8 cellular contexts compared by ENCODE assay signal in the genomic region with DNA sequence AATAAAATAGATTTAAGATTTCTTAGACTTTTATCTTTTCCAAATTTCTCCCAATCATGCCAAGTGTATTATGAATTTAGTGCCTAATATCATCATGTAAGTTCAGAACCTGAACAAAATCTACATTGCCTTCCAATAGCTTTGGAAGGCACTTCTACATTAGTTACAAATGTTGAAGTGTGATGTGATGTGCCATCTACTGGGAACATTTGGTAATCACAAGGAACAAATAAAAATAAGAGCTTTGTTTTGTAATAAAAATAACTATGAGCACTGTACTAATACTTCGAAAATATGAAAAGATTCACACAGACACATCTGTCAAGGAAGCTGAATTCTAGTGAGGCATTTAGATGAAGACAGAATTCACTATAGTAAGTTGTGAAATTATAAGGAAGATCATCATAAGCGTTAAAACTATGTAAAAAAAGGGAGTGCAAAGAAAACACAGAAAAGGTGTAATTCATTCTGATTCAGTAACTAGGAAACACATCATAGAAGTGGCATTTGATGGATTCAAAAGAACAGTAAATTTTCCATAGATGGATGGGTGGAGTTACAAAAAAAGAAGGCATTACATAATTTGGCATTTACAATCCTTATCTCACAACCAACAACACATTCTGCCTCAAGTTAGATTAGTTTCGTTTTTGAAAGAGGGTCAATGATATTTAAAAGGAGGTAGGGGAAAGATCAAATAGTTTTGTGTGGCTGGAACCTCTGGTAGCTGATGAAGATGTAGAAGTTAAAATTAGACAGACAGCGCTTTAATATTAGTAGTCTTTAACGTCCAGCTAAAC.
DNase-seq lines count a peak whose midpoint lies in the region; ATAC-seq, FAIRE-seq and TF ChIP-seq lines count a peak whose summit lies in the region.

No MANE protein-coding gene starts in this region.

- TF ChIP-seq POLR2A in A549 (IDR thresholded peaks at IDR 0.05; ENCODE audit: low read length) (no peak), GM12892 (IDR thresholded peaks at IDR 0.05; ENCODE audit: low read depth, low read length) (no peak)

- FAIRE-seq in A549 (lab: Jason Lieb, UNC) (no peak), GM12892 (lab: Jason Lieb, UNC) (peak; percentile 54)

- 50% methylated on average over 5 of the region's 5 CpGs for WGBS in A549 (ENCODE audit: missing lambda C conversion rate)

- TF ChIP-seq CTCF in A549 (IDR thresholded peaks at IDR 0.05) = peak; percentile 37

- no peak overlapping the region for H3K4me3 ChIP-seq in A549

- H3K4me1 ChIP-seq in A549 = peaks cover 6% of the 10 kb centered on the region; the same call in 1 of the 3 replicates

- DNase-seq in A549 (ENCODE audit: low read depth in 1 of 2, low spot score in 1 of 2) (peak; percentile 0 to 34), GM12892 (ENCODE audit: insufficient read length) (no peak), LHCN-M2 (ENCODE audit: low read depth) (peak; percentile 51), astrocyte of the hippocampus (ENCODE audit: low read depth, low spot score) (peak; percentile 41), kidney tubule cell (ENCODE audit: low spot score) (peak; percentile 31)
- no peak for DNase-seq in stimulated activated CD4-positive, alpha-beta T cell treated with anti-CD3 and anti-CD28 coated beads, Interleukin-4, amount 100 ng/mL, for 1 hour

- H3K4me2 ChIP-seq in A549 = peak overlapping the region; percentile 45; the same call in 2 of the 3 replicates

- ATAC-seq in A549 = no peak
- ATAC-seq in GM18520 (IDR thresholded peaks at IDR 0.05; ENCODE audit: unreplicated experiment) = no peak
- no peak for ATAC-seq in HG03442 (IDR thresholded peaks at IDR 0.05; ENCODE audit: unreplicated experiment)

- H3K9me3 ChIP-seq in A549 = no peaks in the 10 kb centered on the region

- no peak for TF ChIP-seq EP300 in A549 (IDR thresholded peaks at IDR 0.05)

- peak in 1 of 2 experiments; percentile 23; a peak in 1 of 5 replicates for TF ChIP-seq RAD21 in A549 (conservative IDR thresholded peaks at IDR 0.05 in 1 of 2, IDR thresholded peaks at IDR 0.05 in 1 of 2)

- no peak overlapping the region for H3K27ac ChIP-seq in A549

- CTCF ChIA-PET in A549 (lab: Yijun Ruan, JAX) = interaction anchor here (1.3 kb wide), 1 partner anchor 613 kb away, joined by 4 read pairs; no protein-coding TSS in a partner anchor

- POLR2A ChIA-PET in A549 (lab: Yijun Ruan, JAX) = no interaction called here

TF ChIP-seq in A549, 52 proteins besides CTCF, POLR2A, EP300 and RAD21:
- no peak for TF ChIP-seq NFE2L2 (conservative IDR thresholded peaks at IDR 0.05; ENCODE audit: low read length)

Comparison
In these comparisons a context has a peak if more than half of its experiments do, and no peak if none do; other contexts are left out.
1. DNase-seq: peak in A549 (2 of 2), LHCN-M2 (single experiment), astrocyte of the hippocampus (single experiment) and kidney tubule cell (single experiment); none in GM12892 (single experiment) and stimulated activated CD4-positive, alpha-beta T cell treated with anti-CD3 and anti-CD28 coated beads, Interleukin-4, amount 100 ng/mL, for 1 hour (single experiment).